14 cellular contexts compared by ENCODE assay signal in genomic region chr1:178011864-178012476, GRCh38. TPM values are rescaled to one million over a fixed set of nuclear protein-coding genes. Genes with fewer than 3 reads are reported as not detected.
DNase-seq lines count a peak whose midpoint lies in the region; ATAC-seq and TF ChIP-seq lines count a peak whose summit lies in the region.
"Had no signal": no experiment of that assay in that cellular context is flagged by ENCODE, and none has a peak within 500 bp of the region (broad histone marks: within the 10 kb centered on the region; RNA-seq: fewer than 3 reads in every experiment).

No MANE protein-coding gene starts in this region.

- H3K4me3 ChIP-seq in mammary epithelial cell (replicated peaks in 1 of 3; ENCODE audit: insufficient read depth in 1 of 3, low read depth in 2 of 3, low read length in 3 of 3) (no peak overlapping the region), RWPE2 (ENCODE audit: severe bottlenecking) (no peak overlapping the region), psoas muscle (no peak overlapping the region), upper lobe of right lung (no peak overlapping the region)

- CTCF ChIA-PET in mammary epithelial cell (lab: Charles Lee; ENCODE audit: low non-redundant PET) = interaction anchor here (0.6 kb wide), 1 partner anchor 38 kb away, joined by 8 read pairs; no protein-coding TSS in a partner anchor
- CTCF ChIA-PET in MCF 10A (lab: Yijun Ruan, JAX) = interaction anchor here (0.6 to 2.2 kb wide), 13 partner anchors 9 to 579 kb away, joined by 3 to 16 read pairs (median 3); no protein-coding TSS in a partner anchor

- TF ChIP-seq CTCF in mammary epithelial cell (conservative IDR thresholded peaks at IDR 0.05 in 1 of 2, IDR thresholded peaks at IDR 0.05 in 1 of 2; ENCODE audit: extremely low read depth in 1 of 2, insufficient read depth in 1 of 2, low read depth in 1 of 2, low read length in 2 of 2) (no peak), MCF 10A (IDR thresholded peaks at IDR 0.05; ENCODE audit: unreplicated experiment) (no peak), RWPE2 (IDR thresholded peaks at IDR 0.05; ENCODE audit: poor library complexity, severe bottlenecking) (no peak), psoas muscle (IDR thresholded peaks at IDR 0.05) (no peak), upper lobe of right lung (IDR thresholded peaks at IDR 0.05) (no peak)

- H3K27ac Mint-ChIP-seq in MCF 10A (ENCODE audit: low read depth, unreplicated experiment) = no peak overlapping the region
- H3K27ac Mint-ChIP-seq: CD14-positive monocyte; CD8-positive, alpha-beta T cell had no signal

- DNase-seq in mammary epithelial cell (no peak), MCF 10A (ENCODE audit: unreplicated experiment) (no peak), RWPE2 (ENCODE audit: low spot score) (no peak), psoas muscle (no peak), upper lobe of right lung (no peak), HPDE6-E6E7 (ENCODE audit: extremely low spot score) (no peak), NCI-H2029 (lab: John Stamatoyannopoulos, UW) (no peak), AG20443 (ENCODE audit: low spot score) (no peak)
- DNase-seq: CD8-positive, alpha-beta T cell; COR-L47; DMS153; GF-D8 had no signal

- H3K9me3 ChIP-seq in mammary epithelial cell (replicated peaks; ENCODE audit: insufficient read depth, low read length) (no peaks in the 10 kb centered on the region), RWPE2 (ENCODE audit: severe bottlenecking) (no peaks in the 10 kb centered on the region), psoas muscle (no peaks in the 10 kb centered on the region), upper lobe of right lung (no peaks in the 10 kb centered on the region)

- H3K36me3 Mint-ChIP-seq in MCF 10A (ENCODE audit: insufficient read depth, unreplicated experiment) = no peaks in the 10 kb centered on the region
- H3K36me3 Mint-ChIP-seq: CD8-positive, alpha-beta T cell had no signal

- H3K4me2 ChIP-seq in mammary epithelial cell (ENCODE audit: insufficient read depth, low read depth, low read length) = peak overlapping the region; percentile 69

- H3K27me3 ChIP-seq in mammary epithelial cell (ENCODE audit: insufficient read depth, low read length) (no peaks in the 10 kb centered on the region), RWPE2 (ENCODE audit: insufficient read depth, poor library complexity, severe bottlenecking) (no peaks in the 10 kb centered on the region), psoas muscle (ENCODE audit: insufficient read depth in 3 of 3, low read length in 2 of 3) (no peaks in the 10 kb centered on the region), upper lobe of right lung (no peaks in the 10 kb centered on the region)

- in situ Hi-C loops in mammary epithelial cell (cut with MboI; ENCODE audit: low sequenced_read_pairs in 2 of 2) = no loop called here

- dilution Hi-C loops in mammary epithelial cell (cut with HindIII; ENCODE audit: low sequenced_read_pairs) = no loop called here

- H3K36me3 ChIP-seq in mammary epithelial cell (ENCODE audit: insufficient read depth, low read length) (no peaks in the 10 kb centered on the region), RWPE2 (ENCODE audit: low read depth) (no peaks in the 10 kb centered on the region), psoas muscle (ENCODE audit: insufficient read depth in 1 of 2, low read depth in 1 of 2) (peaks cover 0 to 24% of the 10 kb centered on the region in 2 donors), upper lobe of right lung (no peaks in the 10 kb centered on the region)

- no peaks in the 10 kb centered on the region for H3K9me3 Mint-ChIP-seq in MCF 10A (ENCODE audit: unreplicated experiment)

- 100% methylated on average over 2 of the region's 2 CpGs for WGBS in mammary epithelial cell (ENCODE audit: low coverage, missing lambda C conversion rate)
- 25 to 34% (median 28%) methylated on average over 2 of the region's 2 CpGs for WGBS in psoas muscle, 3 donors

- no peak overlapping the region for H3K9ac ChIP-seq in mammary epithelial cell (ENCODE audit: insufficient read depth, low read length)

- H4K20me1 ChIP-seq in mammary epithelial cell (ENCODE audit: insufficient read depth, low read length) = no peaks in the 10 kb centered on the region

- H3K4me1 ChIP-seq in mammary epithelial cell (ENCODE audit: insufficient read depth, low read length) (peaks cover 19% of the 10 kb centered on the region), RWPE2 (ENCODE audit: insufficient read depth, poor library complexity, severe bottlenecking) (peaks cover 15% of the 10 kb centered on the region), psoas muscle (peaks cover 23% of the 10 kb centered on the region), upper lobe of right lung (no peaks in the 10 kb centered on the region)

- peaks cover 14% of the 10 kb centered on the region for H3K4me1 Mint-ChIP-seq in MCF 10A (ENCODE audit: insufficient read depth, unreplicated experiment)
- H3K4me1 Mint-ChIP-seq: CD14-positive monocyte had no signal

- no peak for ATAC-seq in RWPE2 (ENCODE audit: low read depth)
- peak; percentile 57 to 77 (median 72) for ATAC-seq in psoas muscle
- ATAC-seq in upper lobe of right lung = no peak
- ATAC-seq: CD8-positive, alpha-beta T cell had no signal

- BruUV-seq in mammary epithelial cell (replicated peaks; lab: Mats Ljungman, UMichigan) (no TSS peak), MCF 10A (replicated peaks; lab: Mats Ljungman, UMichigan) (no TSS peak)

- no peaks in the 10 kb centered on the region for H3K27me3 Mint-ChIP-seq in MCF 10A (ENCODE audit: insufficient read depth, unreplicated experiment)

- H3K27ac ChIP-seq in mammary epithelial cell (ENCODE audit: insufficient read depth, low read depth, low read length) = peak overlapping the region; percentile 37
- peak overlapping the region; percentile 77 for H3K27ac ChIP-seq in RWPE2 (ENCODE audit: poor library complexity, severe bottlenecking)
- peak overlapping the region; percentile 82 for H3K27ac ChIP-seq in psoas muscle
- peak overlapping the region; percentile 12 for H3K27ac ChIP-seq in upper lobe of right lung
- H3K27ac ChIP-seq: HL-60 had no signal

- POLR2A ChIA-PET in MCF 10A (lab: Yijun Ruan, JAX) = interaction anchor here (0.6 to 0.7 kb wide), 3 partner anchors 20 to 194 kb away, joined by 3 read pairs; no protein-coding TSS in a partner anchor

- intact Hi-C loops in mammary epithelial cell (cut with micrococcal nuclease) = no loop called here
- intact Hi-C loops in MCF 10A (cut with micrococcal nuclease) = no loop called here
- intact Hi-C loops in psoas muscle (cut with DNase I) = no loop called here
- intact Hi-C loops in upper lobe of right lung (cut with DNase I) = no loop called here

- no peak overlapping the region for H3K4me3 Mint-ChIP-seq in MCF 10A (ENCODE audit: unreplicated experiment)
- H3K4me3 Mint-ChIP-seq: CD14-positive monocyte; CD8-positive, alpha-beta T cell had no signal

- H2AFZ ChIP-seq in mammary epithelial cell (ENCODE audit: low read depth, low read length) = no peak overlapping the region

- no peaks in the 10 kb centered on the region for H3K79me2 ChIP-seq in mammary epithelial cell (ENCODE audit: insufficient read depth, low read length)

RNA-seq across cellular contexts. Expression of gene SEC16B, which starts 42.1 kb away (rescaled TPM):
- under 1 TPM in 1 of 2 donors, not detected in 1; 0.83 TPM for total RNA-seq in mammary epithelial cell
- 0.99 TPM for polyA plus RNA-seq in mammary epithelial cell
- polyA minus RNA-seq in mammary epithelial cell = 0.93 TPM
- not detected in 2 replicates for total RNA-seq in MCF 10A (2022)
- 1 to 10 TPM in 2 of 4 donors, under 1 TPM in 2; 0.42 to 2.3 (median 1.2) TPM for total RNA-seq in psoas muscle
- polyA plus RNA-seq in psoas muscle = 1 to 10 TPM in 1 of 3 donors, under 1 TPM in 2; 0.75 to 1.1 (median 0.81) TPM
- 2.2 TPM for total RNA-seq in upper lobe of right lung
- total RNA-seq: CD8-positive, alpha-beta T cell had no signal

Comparison
In these comparisons a context has a peak if more than half of its experiments do, and no peak if none do; other contexts are left out.
1. H3K27ac ChIP-seq: peak in every context shown above with its lines; median percentile 82 in psoas muscle; 77 in RWPE2; 37 in mammary epithelial cell; 12 in upper lobe of right lung.
2. ATAC-seq: peak in psoas muscle (4 of 4); none in RWPE2 (single experiment) and upper lobe of right lung (single experiment).